In genomic region chr3:4670352-4670751, GRCh38 we compare ENCODE assay signal across 1 cellular context.
TF ChIP-seq lines count a peak whose summit lies in the region.

No MANE protein-coding gene starts in this region.

TF ChIP-seq in SK-N-SH, 30 proteins besides CTCF, POLR2A, EP300 and RAD21 (continued from another document):
- TF ChIP-seq ZBTB33 (IDR thresholded peaks at IDR 0.05; ENCODE audit: borderline replicate concordance, low read depth) = no peak
